In genomic region chr1:243731974-243732373, GRCh38 we compare ENCODE assay signal across 15 cellular contexts.
DNase-seq lines count a peak whose midpoint lies in the region; ATAC-seq and TF ChIP-seq lines count a peak whose summit lies in the region.
"Had no signal": no experiment of that assay in that cellular context is flagged by ENCODE, and none has a peak within 500 bp of the region (broad histone marks: within the 10 kb centered on the region; RNA-seq: fewer than 3 reads in every experiment).

No MANE protein-coding gene starts in this region.

- CTCF ChIA-PET in activated CD8-positive, alpha-beta memory T cell treated with anti-CD3 and anti-CD28 coated beads, Interleukin-2, amount 10 ng/mL, durations not matched to agents 7 days and 5 days (lab: Charles Lee) = interaction anchor here (1.6 kb wide), 1 partner anchor 16 kb away, joined by 4 read pairs; no protein-coding TSS in a partner anchor

- peaks cover 0 to 25% (median 14%) of the 10 kb centered on the region in 4 donors for H3K4me1 ChIP-seq in stomach
- H3K4me1 ChIP-seq: A549 had no signal

- H3K27ac ChIP-seq in stomach = peak overlapping the region in 3 of 5 donors; percentile 1 to 73 (median 22)
- H3K27ac ChIP-seq: A549 had no signal

- ATAC-seq in activated CD8-positive, alpha-beta memory T cell treated with anti-CD3 and anti-CD28 coated beads, Interleukin-2, amount 10 ng/mL, durations not matched to agents 7 days and 5 days = no peak
- ATAC-seq in left lobe of liver (peak; percentile 35), GM18517 (IDR thresholded peaks at IDR 0.05; ENCODE audit: unreplicated experiment) (no peak)
- ATAC-seq: A549 had no signal

- peaks cover 6% of the 10 kb centered on the region for H3K9me3 Mint-ChIP-seq in activated CD8-positive, alpha-beta memory T cell treated with anti-CD3 and anti-CD28 coated beads, Interleukin-2, amount 10 ng/mL, durations not matched to agents 7 days and 5 days (ENCODE audit: low read depth)
- H3K9me3 Mint-ChIP-seq: nephron; T-helper 1 cell treated with Interleukin-12 subunit alpha and Interleukin-12 subunit beta and Interleukin-4 antibody, amounts not matched to agents 30 μg/mL and 1 μg/mL, for 36 hours had no signal

- H3K27me3 ChIP-seq in stomach = no peaks in the 10 kb centered on the region
- H3K27me3 ChIP-seq: MG63 had no signal

- H3K36me3 Mint-ChIP-seq in activated CD8-positive, alpha-beta memory T cell treated with anti-CD3 and anti-CD28 coated beads, Interleukin-2, amount 10 ng/mL, durations not matched to agents 7 days and 5 days = peaks cover 31% of the 10 kb centered on the region

- peak overlapping the region; percentile 52 for H3K27ac Mint-ChIP-seq in activated CD8-positive, alpha-beta memory T cell treated with anti-CD3 and anti-CD28 coated beads, Interleukin-2, amount 10 ng/mL, durations not matched to agents 7 days and 5 days
- H3K27ac Mint-ChIP-seq: activated naive CD8-positive, alpha-beta T cell treated with anti-CD3 and anti-CD28 coated beads, Interleukin-2, amount 10 ng/mL, durations not matched to agents 7 days and 5 days; activated T-cell treated with anti-CD3 and anti-CD28 coated beads, Interleukin-2, amount 50 U/mL, for 24 hours; nephron; T-helper 1 cell treated with Interleukin-12 subunit alpha and Interleukin-12 subunit beta and Interleukin-4 antibody, amounts not matched to agents 30 μg/mL and 1 μg/mL, for 36 hours had no signal

- no peak for TF ChIP-seq EP300 in stomach (IDR thresholded peaks at IDR 0.05)

- H3K9me3 ChIP-seq in stomach = no peaks in the 10 kb centered on the region
- H3K9me3 ChIP-seq: A549, MG63 had no signal

- H3K36me3 ChIP-seq in stomach = no peaks in the 10 kb centered on the region
- H3K36me3 ChIP-seq: MG63 had no signal

- peaks cover 34% of the 10 kb centered on the region for H3K4me1 Mint-ChIP-seq in activated CD8-positive, alpha-beta memory T cell treated with anti-CD3 and anti-CD28 coated beads, Interleukin-2, amount 10 ng/mL, durations not matched to agents 7 days and 5 days

- H3K27me3 Mint-ChIP-seq in activated CD8-positive, alpha-beta memory T cell treated with anti-CD3 and anti-CD28 coated beads, Interleukin-2, amount 10 ng/mL, durations not matched to agents 7 days and 5 days = no peaks in the 10 kb centered on the region
- H3K27me3 Mint-ChIP-seq: activated naive CD8-positive, alpha-beta T cell treated with anti-CD3 and anti-CD28 coated beads, Interleukin-2, amount 10 ng/mL, durations not matched to agents 7 days and 5 days; activated T-cell treated with anti-CD3 and anti-CD28 coated beads, Interleukin-2, amount 50 U/mL, for 24 hours had no signal

- no peak overlapping the region for H3K4me3 ChIP-seq in stomach
- H3K4me3 ChIP-seq: A549, MG63 had no signal

- no peak for TF ChIP-seq POLR2A in stomach (IDR thresholded peaks at IDR 0.05)

- no peak for DNase-seq in activated CD8-positive, alpha-beta memory T cell treated with anti-CD3 and anti-CD28 coated beads, Interleukin-2, amount 10 ng/mL, durations not matched to agents 7 days and 5 days
- no peak for DNase-seq in activated CD8-positive, alpha-beta memory T cell treated with anti-CD3 and anti-CD28 coated beads for 24 hours
- DNase-seq in SKM-1 treated with dmso at 0.1 percent for 144 hours (lab: John Stamatoyannopoulos, UW; ENCODE audit: unreplicated experiment) = peak; percentile 96
- DNase-seq in left lobe of liver (ENCODE audit: low spot score) = peak; percentile 44
- no peak for DNase-seq in stomach
- no peak for DNase-seq in AG20443 (ENCODE audit: low spot score)
- DNase-seq in DMS153 (lab: John Stamatoyannopoulos, UW) = no peak
- DNase-seq: activated naive CD8-positive, alpha-beta T cell treated with anti-CD3 and anti-CD28 coated beads, Interleukin-2, amount 10 ng/mL, durations not matched to agents 7 days and 5 days; activated T-cell treated with anti-CD3 and anti-CD28 coated beads, Interleukin-2, amount 50 U/mL, for 24 hours; NCI-H2227 treated with DMSO at 0.1 percent for 48 hours had no signal

- 66 to 83% (median 75%) methylated on average over 3 of the region's 3 CpGs for WGBS in stomach, 5 donors

- intact Hi-C loops in stomach (cut with DNase I; ENCODE audit: low total_unique reads) = no loop called here

- no peak overlapping the region for H3K4me3 Mint-ChIP-seq in activated CD8-positive, alpha-beta memory T cell treated with anti-CD3 and anti-CD28 coated beads, Interleukin-2, amount 10 ng/mL, durations not matched to agents 7 days and 5 days
- H3K4me3 Mint-ChIP-seq: activated naive CD8-positive, alpha-beta T cell treated with anti-CD3 and anti-CD28 coated beads, Interleukin-2, amount 10 ng/mL, durations not matched to agents 7 days and 5 days; activated T-cell treated with anti-CD3 and anti-CD28 coated beads, Interleukin-2, amount 50 U/mL, for 24 hours; nephron; T-helper 1 cell treated with Interleukin-12 subunit alpha and Interleukin-12 subunit beta and Interleukin-4 antibody, amounts not matched to agents 30 μg/mL and 1 μg/mL, for 36 hours had no signal

- no peak for TF ChIP-seq CTCF in stomach (IDR thresholded peaks at IDR 0.05)

Comparison
In these comparisons a context has a peak if more than half of its experiments do, and no peak if none do; other contexts are left out.
1. DNase-seq: peak in SKM-1 treated with dmso at 0.1 percent for 144 hours (single experiment) and left lobe of liver (single experiment); none in activated CD8-positive, alpha-beta memory T cell treated with anti-CD3 and anti-CD28 coated beads, Interleukin-2, amount 10 ng/mL, durations not matched to agents 7 days and 5 days (single experiment), activated CD8-positive, alpha-beta memory T cell treated with anti-CD3 and anti-CD28 coated beads for 24 hours (single experiment), stomach (single experiment), AG20443 (single experiment) and DMS153 (single experiment).